14 cellular contexts compared by ENCODE assay signal in genomic region chr14:90696728-90697127, GRCh38.
DNase-seq lines count a peak whose midpoint lies in the region; ATAC-seq, FAIRE-seq and TF ChIP-seq lines count a peak whose summit lies in the region.
"Had no signal": no experiment of that assay in that cellular context is flagged by ENCODE, and none has a peak within 500 bp of the region (broad histone marks: within the 10 kb centered on the region; RNA-seq: fewer than 3 reads in every experiment).

No MANE protein-coding gene starts in this region.

- FAIRE-seq in D721Med (lab: Jason Lieb, UNC) (peak; percentile 35), keratinocyte (lab: Jason Lieb, UNC) (peak; percentile 46), frontal cortex (lab: Jason Lieb, UNC) (no peak)

- H3K36me3 ChIP-seq in keratinocyte (ENCODE audit: control insufficient read depth in 2 of 2, extremely low read depth in 1 of 2, insufficient read depth in 2 of 2, low read length in 2 of 2) (no peaks in the 10 kb centered on the region), gastrocnemius medialis (no peaks in the 10 kb centered on the region)
- H3K36me3 ChIP-seq: neural progenitor cell, Peyer's patch had no signal

- no peak overlapping the region for H3K9ac ChIP-seq in keratinocyte (ENCODE audit: control insufficient read depth, extremely low read depth, insufficient read depth, low read length)
- H3K9ac ChIP-seq: neural progenitor cell had no signal

- no peaks in the 10 kb centered on the region for H3K27me3 ChIP-seq in keratinocyte (ENCODE audit: control insufficient read depth, extremely low read depth, insufficient read depth, low read length)
- H3K27me3 ChIP-seq in gastrocnemius medialis: no peaks in the 10 kb centered on the region
- H3K27me3 ChIP-seq: neural progenitor cell, Peyer's patch had no signal

- no peaks in the 10 kb centered on the region for H3K9me3 ChIP-seq in keratinocyte (ENCODE audit: control insufficient read depth, low read depth, low read length)
- no peaks in the 10 kb centered on the region for H3K9me3 ChIP-seq in gastrocnemius medialis
- H3K9me3 ChIP-seq: Peyer's patch had no signal

- no peak overlapping the region for H3K4me2 ChIP-seq in keratinocyte (ENCODE audit: control insufficient read depth, extremely low read depth, insufficient read depth, low read depth, low read length)
- H3K4me2 ChIP-seq: neural progenitor cell had no signal

- intact Hi-C loops in gastrocnemius medialis (cut with DNase I; ENCODE audit: low total_unique reads): loop anchor here (1.0 to 5.0 kb wide), 9 partner anchors 31 to 395 kb away; no protein-coding TSS in a partner anchor

- H4K20me1 ChIP-seq in keratinocyte (ENCODE audit: control insufficient read depth, extremely low read depth, insufficient read depth, low read length): no peaks in the 10 kb centered on the region

- H3K4me1 ChIP-seq in keratinocyte (ENCODE audit: control insufficient read depth, extremely low read depth, insufficient read depth, low read length): peaks cover 2% of the 10 kb centered on the region
- H3K4me1 ChIP-seq in gastrocnemius medialis: peaks cover 75 to 80% of the 10 kb centered on the region in 2 donors
- H3K4me1 ChIP-seq: neural progenitor cell had no signal

- no peaks in the 10 kb centered on the region for H3K79me2 ChIP-seq in keratinocyte (ENCODE audit: control insufficient read depth, insufficient read depth, low read length)

- H3K9me1 ChIP-seq in keratinocyte (ENCODE audit: control insufficient read depth, extremely low read depth, insufficient read depth, low read length): peaks cover 2% of the 10 kb centered on the region

- no peak overlapping the region for H2AFZ ChIP-seq in keratinocyte (ENCODE audit: control insufficient read depth, low read length)
- H2AFZ ChIP-seq: neural progenitor cell had no signal

- no peak for DNase-seq in D721Med (ENCODE audit: insufficient read length, low spot score)
- peak; percentile 35 for DNase-seq in OCI-M1 (lab: John Stamatoyannopoulos, UW)
- no peak for DNase-seq in keratinocyte (ENCODE audit: low read depth, low spot score)
- DNase-seq in gastrocnemius medialis: no peak
- no peak for DNase-seq in KBM-7
- no peak for DNase-seq in NCI-H2196 treated with DMSO at 0.1 percent for 48 hours (lab: John Stamatoyannopoulos, UW; ENCODE audit: unreplicated experiment)
- DNase-seq in frontal cortex (ENCODE audit: low spot score in 2 of 2): no peak
- DNase-seq: activated CD4-positive, CD25-positive, alpha-beta regulatory T cell; H7; NCI-H1092; Peyer's patch; stimulated activated naive CD8-positive, alpha-beta T cell treated with anti-CD3 and anti-CD28 coated beads, Interleukin-15, amount 100 ng/mL, for 72 hours had no signal

- TF ChIP-seq CTCF in D721Med (IDR thresholded peaks at IDR 0.05; ENCODE audit: insufficient read depth, missing control alignments) (no peak), keratinocyte (optimal IDR thresholded peaks at IDR 0.05 in 1 of 3, IDR thresholded peaks at IDR 0.05 in 1 of 3, conservative IDR thresholded peaks at IDR 0.05 in 1 of 3; ENCODE audit: extremely low read depth in 1 of 3, insufficient read depth in 2 of 3, low read length in 3 of 3) (no peak), gastrocnemius medialis (IDR thresholded peaks at IDR 0.05 in 4 of 5, conservative IDR thresholded peaks at IDR 0.05 in 1 of 5) (no peak)

- H3K4me3 ChIP-seq in keratinocyte (ENCODE audit: control insufficient read depth in 2 of 3, extremely low read depth in 1 of 3, insufficient read depth in 2 of 3, low read depth in 1 of 3, low read length in 3 of 3): no peak overlapping the region
- H3K4me3 ChIP-seq in gastrocnemius medialis: no peak overlapping the region
- H3K4me3 ChIP-seq: neural progenitor cell, Peyer's patch had no signal

- ATAC-seq in gastrocnemius medialis: peak; percentile 20 to 34
- no peak for ATAC-seq in HG03457 (IDR thresholded peaks at IDR 0.05; ENCODE audit: unreplicated experiment)

- H3K27ac ChIP-seq in keratinocyte (ENCODE audit: control insufficient read depth, insufficient read depth, low read length) (no peak overlapping the region), gastrocnemius medialis (peak overlapping the region; percentile 87 to 93 (median 88))
- H3K27ac ChIP-seq: neural progenitor cell had no signal

- TF ChIP-seq POLR2A in gastrocnemius medialis (IDR thresholded peaks at IDR 0.05): no peak

- dilution Hi-C loops in keratinocyte (cut with MboI; ENCODE audit: extremely low pct_ligation_motif_present, low sequenced_read_pairs): no loop called here

- in situ Hi-C loops in gastrocnemius medialis (cut with MboI; ENCODE audit: low sequenced_read_pairs in 4 of 4): loop anchor here (5.0 to 10.0 kb wide), 4 partner anchors 58 to 299 kb away; partner anchors contain the start of gene CALM1 (in 1 of the 4)
- in situ Hi-C loops in KBM-7 (cut with MboI; ENCODE audit: low pct_unique_long_range_greater_than_20kb, low sequenced_read_pairs): no loop called here
